In the genomic region with DNA sequence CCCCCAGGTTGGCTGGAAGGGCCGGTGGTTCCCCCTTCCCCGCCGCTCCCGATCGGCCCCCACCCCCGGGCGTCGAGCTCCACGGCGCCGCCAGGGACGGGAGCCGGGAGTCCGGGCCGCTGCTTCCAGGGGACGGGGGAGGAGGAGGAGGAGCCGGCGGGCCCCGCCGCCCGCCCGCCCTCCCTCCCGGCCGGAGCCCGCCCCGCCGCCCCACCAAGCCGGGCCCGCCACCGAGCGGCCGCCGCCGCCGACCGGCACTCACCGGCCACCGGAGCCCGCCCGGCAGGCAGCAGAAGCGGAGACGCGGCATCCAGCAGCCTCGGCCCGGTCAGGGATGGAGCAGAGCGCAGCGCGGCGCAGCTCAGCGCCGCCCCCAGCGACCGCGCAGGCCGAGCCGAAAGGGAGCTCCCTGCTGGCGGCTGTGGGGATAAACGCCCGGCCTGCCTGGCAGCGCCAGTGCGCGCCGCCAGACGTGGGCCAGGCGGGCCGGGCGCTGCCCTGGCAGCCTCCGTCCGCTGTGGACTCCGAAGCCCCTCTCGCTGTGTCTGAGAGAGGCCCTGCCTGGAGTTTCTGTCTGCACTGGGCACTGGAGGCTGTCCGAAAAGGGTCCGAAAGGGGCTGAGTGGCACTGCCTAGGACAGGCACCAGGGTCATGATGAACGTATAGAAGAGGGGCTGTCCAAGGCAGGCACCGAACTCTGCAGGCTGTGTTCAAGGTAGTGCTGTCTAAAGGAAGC, we compare ENCODE assay signal across 8 cellular contexts. TPM values are rescaled to one million over a fixed set of nuclear protein-coding genes. Genes with fewer than 3 reads are reported as not detected.
DNase-seq lines count a peak whose midpoint lies in the region; ATAC-seq, FAIRE-seq and TF ChIP-seq lines count a peak whose summit lies in the region.

TSS of gene MYO18A (minus strand) at position 348 of the 737 bp plus-strand sequence. CDS start 13,458 bp downstream, outside the sequence.

- 0 out of 5 replicates have a peak, but pooled peaks of 1 of the 2 experiments have one; percentile 5 for TF ChIP-seq EP300 in A549 (IDR thresholded peaks at IDR 0.05)

- DNase-seq in A549 (ENCODE audit: low read depth in 1 of 2, low spot score in 1 of 2) (peak; percentile 82 to 92), NCI-H446 (lab: John Stamatoyannopoulos, UW) (peak; percentile 28 to 79), coronary artery (ENCODE audit: low spot score) (peak; percentile 86), left lobe of liver (ENCODE audit: low spot score) (peak; percentile 83)
- DNase-seq in activated CD4-positive, alpha-beta T cell treated with anti-CD3 and anti-CD28 coated beads, Interleukin-2, amount 10 ng/mL, durations not matched to agents 7 days and 5 days: peak; percentile 78
- DNase-seq in stimulated activated CD4-positive, alpha-beta T cell treated with anti-CD3 and anti-CD28 coated beads, Interleukin-2, amount 100 ng/mL, for 4 hours (ENCODE audit: low read depth): peak; percentile 61

- peak within 1 kb of the TSS; percentile 27 for H3K27ac Mint-ChIP-seq in activated CD4-positive, alpha-beta T cell treated with anti-CD3 and anti-CD28 coated beads, Interleukin-2, amount 10 ng/mL, durations not matched to agents 7 days and 5 days

- peak within 1 kb of the TSS; percentile 88 for H3K4me2 ChIP-seq in A549

- peak within 1 kb of the TSS; percentile 60 for H3K4me3 ChIP-seq in A549
- H3K4me3 ChIP-seq in coronary artery: peak within 1 kb of the TSS; percentile 79

- ATAC-seq in A549 (peak; percentile 78 to 81), HG03135 (IDR thresholded peaks at IDR 0.05; ENCODE audit: unreplicated experiment) (peak; percentile 92), left lobe of liver (peak; percentile 59)

- H3K27me3 Mint-ChIP-seq in activated CD4-positive, alpha-beta T cell treated with anti-CD3 and anti-CD28 coated beads, Interleukin-2, amount 10 ng/mL, durations not matched to agents 7 days and 5 days: peaks cover 15% of the 10 kb centered on the region

- H3K4me1 Mint-ChIP-seq in activated CD4-positive, alpha-beta T cell treated with anti-CD3 and anti-CD28 coated beads, Interleukin-2, amount 10 ng/mL, durations not matched to agents 7 days and 5 days: peaks cover 36% of the 10 kb centered on the region

- TF ChIP-seq RAD21 in A549 (conservative IDR thresholded peaks at IDR 0.05 in 1 of 2, IDR thresholded peaks at IDR 0.05 in 1 of 2): peak; percentile 45 to 75

- H3K9me3 ChIP-seq in A549: no peaks in the 10 kb centered on the region; the same call in 2 of the 3 replicates

- FAIRE-seq in A549 (lab: Jason Lieb, UNC): no peak

- peak within 1 kb of the TSS; percentile 58 for H3K4me3 Mint-ChIP-seq in activated CD4-positive, alpha-beta T cell treated with anti-CD3 and anti-CD28 coated beads, Interleukin-2, amount 10 ng/mL, durations not matched to agents 7 days and 5 days

- 3% methylated on average over 16 of the region's 75 CpGs for WGBS in A549 (ENCODE audit: missing lambda C conversion rate)

- POLR2A ChIA-PET in A549 (lab: Yijun Ruan, JAX): interaction anchor here (0.6 to 4.3 kb wide), 24 partner anchors 9 to 670 kb away, joined by 3 to 47 read pairs (median 5); partner anchors contain the start of genes NEK8, NUFIP2 and PHF12
- POLR2A ChIA-PET in activated CD4-positive, alpha-beta T cell treated with anti-CD3 and anti-CD28 coated beads, Interleukin-2, amount 10 ng/mL, durations not matched to agents 7 days and 5 days (lab: Charles Lee): interaction anchor here (0.6 to 1.1 kb wide), 2 partner anchors 31 to 67 kb away, joined by 3 to 4 read pairs; partner anchors contain the start of gene CRYBA1

- TF ChIP-seq POLR2A in A549 (IDR thresholded peaks at IDR 0.05; ENCODE audit: low read length) (peak; percentile 70), GM18526 (IDR thresholded peaks at IDR 0.05; ENCODE audit: extremely low read depth, insufficient read length) (peak; percentile 36)

- H3K27ac ChIP-seq in A549 (peak within 1 kb of the TSS; percentile 81 to 95), coronary artery (peak within 1 kb of the TSS; percentile 74 to 89)

- TF ChIP-seq CTCF in A549 (IDR thresholded peaks at IDR 0.05) (peak; percentile 95), coronary artery (IDR thresholded peaks at IDR 0.05) (peak; percentile 70)

- H3K9me3 Mint-ChIP-seq in activated CD4-positive, alpha-beta T cell treated with anti-CD3 and anti-CD28 coated beads, Interleukin-2, amount 10 ng/mL, durations not matched to agents 7 days and 5 days: no peaks in the 10 kb centered on the region

- CTCF ChIA-PET in A549 (lab: Yijun Ruan, JAX): interaction anchor here (0.6 to 12.8 kb wide), 34 partner anchors 13 to 1958 kb away, joined by 3 to 263 read pairs (median 4); partner anchors contain the start of gene CRYBA1
- CTCF ChIA-PET in activated CD4-positive, alpha-beta T cell treated with anti-CD3 and anti-CD28 coated beads, Interleukin-2, amount 10 ng/mL, durations not matched to agents 7 days and 5 days (lab: Charles Lee): interaction anchor here (0.6 to 5.7 kb wide), 29 partner anchors 9 to 711 kb away, joined by 3 to 99 read pairs (median 5); partner anchors contain the start of gene NUFIP2

- peaks cover 38% of the 10 kb centered on the region for H3K4me1 ChIP-seq in A549

- H3K36me3 Mint-ChIP-seq in activated CD4-positive, alpha-beta T cell treated with anti-CD3 and anti-CD28 coated beads, Interleukin-2, amount 10 ng/mL, durations not matched to agents 7 days and 5 days (ENCODE audit: low read depth): no peaks in the 10 kb centered on the region

TF ChIP-seq in A549, 52 proteins besides CTCF, POLR2A, EP300 and RAD21:
- peak in 1 of 2 experiments; percentile 54; a peak in 2 of 5 replicates for TF ChIP-seq JUN (IDR thresholded peaks at IDR 0.05)
- peak; percentile 26; the same call in 1 of the 2 replicates for TF ChIP-seq PHF8 (IDR thresholded peaks at IDR 0.05; ENCODE audit: borderline replicate concordance, low read depth)
- TF ChIP-seq HEYL (CRISPR knock-in tag; IDR thresholded peaks at IDR 0.05): no peak
- peak; percentile 46 for TF ChIP-seq MAX (IDR thresholded peaks at IDR 0.05)
- TF ChIP-seq SMC3 (IDR thresholded peaks at IDR 0.05): peak; percentile 93
- 0 out of 2 replicates have a peak, but pooled peaks have one; percentile 14 for TF ChIP-seq MYC (IDR thresholded peaks at IDR 0.05; ENCODE audit: borderline replicate concordance, low read length)
- TF ChIP-seq, protein P1, sequence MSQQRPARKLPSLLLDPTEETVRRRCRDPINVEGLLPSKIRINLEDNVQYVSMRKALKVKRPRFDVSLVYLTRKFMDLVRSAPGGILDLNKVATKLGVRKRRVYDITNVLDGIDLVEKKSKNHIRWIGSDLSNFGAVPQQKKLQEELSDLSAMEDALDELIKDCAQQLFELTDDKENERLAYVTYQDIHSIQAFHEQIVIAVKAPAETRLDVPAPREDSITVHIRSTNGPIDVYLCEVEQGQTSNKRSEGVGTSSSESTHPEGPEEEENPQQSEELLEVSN (IDR thresholded peaks at IDR 0.05; ENCODE audit: borderline replicate concordance, low read depth): peak; percentile 56
- no peak for TF ChIP-seq CHD4 (IDR thresholded peaks at IDR 0.05; ENCODE audit: borderline replicate concordance)
- TF ChIP-seq BCL3 (IDR thresholded peaks at IDR 0.05): 0 out of 3 replicates have a peak, but pooled peaks have one; percentile 3
- no peak for TF ChIP-seq TFCP2L1 (CRISPR knock-in tag; IDR thresholded peaks at IDR 0.05)
- TF ChIP-seq POLR2AphosphoS2 (conservative IDR thresholded peaks at IDR 0.05; ENCODE audit: low read length): no peak

RNA-seq across cellular contexts. Expression of gene MYO18A, which starts in this region (rescaled TPM):
- polyA plus RNA-seq in A549 (2011; rRNA removed) (12.3 and 26.3 TPM in 2 replicates), A549 (2017; fragmentation: RNase III; extraction: RNeasy Plus Mini Kit Qiagen cat#74134 plus additional on column Dnase treatment) (22.4 to 29.7 TPM (median 28.4 TPM) in 3 replicates)
- polyA plus RNA-seq in A549 (2012; cell fraction: cytosol; rRNA removed): 8.3 and 9.9 TPM in 2 replicates
- 37.5 and 46.4 TPM in 2 replicates for polyA plus RNA-seq in A549 (2012; cell fraction: nucleus; rRNA removed)
- 47.9 and 52.2 TPM in 2 replicates for polyA minus RNA-seq in A549 (2011; rRNA and poly(A)+ RNA removed)
- total RNA-seq in activated CD4-positive, alpha-beta T cell treated with anti-CD3 and anti-CD28 coated beads, Interleukin-2, amount 10 ng/mL, durations not matched to agents 7 days and 5 days: 100 to 1,000 TPM in 1 of 2 experiments, 10 to 100 TPM in 1; 82.2 to 101 TPM
- 109 TPM for total RNA-seq in left lobe of liver

Comparison
In these comparisons a context has a peak if more than half of its experiments do, and no peak if none do; other contexts are left out.
1. Peak in every context shown above with its lines: DNase-seq, ATAC-seq, H3K4me3 ChIP-seq and H3K27ac ChIP-seq.